In the genomic region with DNA sequence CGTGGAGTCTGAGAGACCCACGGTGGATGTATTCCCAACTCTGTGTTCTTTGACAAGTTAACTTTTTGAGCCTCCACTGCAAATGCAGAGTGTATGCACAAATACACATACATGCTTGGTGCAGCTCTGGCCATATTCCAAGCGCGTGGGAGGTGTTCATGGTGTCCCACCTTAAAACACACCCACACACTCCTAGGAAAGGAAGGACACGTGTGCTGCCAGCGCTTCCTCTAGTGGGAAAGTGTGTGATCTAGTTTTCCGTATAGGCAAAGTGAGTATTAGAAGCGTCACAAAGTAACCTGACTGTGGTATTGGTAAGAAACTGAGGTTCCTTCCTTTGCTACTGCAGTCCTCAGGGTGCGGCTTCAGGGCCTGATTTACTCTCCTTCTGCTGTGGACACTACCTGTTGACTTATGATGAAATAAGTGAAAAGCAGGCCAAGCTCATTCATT, we compare ENCODE assay signal across 17 cellular contexts. TPM values are rescaled to one million over a fixed set of nuclear protein-coding genes. Genes with fewer than 3 reads are reported as not detected.
DNase-seq lines count a peak whose midpoint lies in the region; ATAC-seq, FAIRE-seq and TF ChIP-seq lines count a peak whose summit lies in the region.
"Had no signal": no experiment of that assay in that cellular context is flagged by ENCODE, and none has a peak within 500 bp of the region (broad histone marks: within the 10 kb centered on the region; RNA-seq: fewer than 3 reads in every experiment).

No MANE protein-coding gene starts in this region.

- intact Hi-C loops in spleen (cut with DNase I; ENCODE audit: low total_unique reads): no loop called here
- intact Hi-C loops in sigmoid colon (cut with DNase I): no loop called here

- no peak overlapping the region for H3K4me3 ChIP-seq in bronchial epithelial cell (ENCODE audit: low read depth, low read length)
- no peak overlapping the region for H3K4me3 ChIP-seq in spleen
- H3K4me3 ChIP-seq in sigmoid colon: no peak overlapping the region
- H3K4me3 ChIP-seq: body of pancreas, esophagus squamous epithelium, heart left ventricle had no signal

- DNase-seq in activated CD4-positive, alpha-beta T cell treated with anti-CD3 and anti-CD28 coated beads, Interleukin-2, amount 10 ng/mL, durations not matched to agents 7 days and 5 days: no peak
- no peak for DNase-seq in activated CD4-positive, alpha-beta T cell treated with anti-CD3 and anti-CD28 coated beads for 1 hour
- DNase-seq in T-cell: peak in 2 of 34 experiments; percentile 12 to 25
- DNase-seq in bronchial epithelial cell (ENCODE audit: low read depth): no peak
- DNase-seq in spleen: no peak
- DNase-seq in sigmoid colon: no peak
- DNase-seq in RPMI8226: no peak
- DNase-seq in foreskin keratinocyte: no peak
- DNase-seq: body of pancreas, esophagus squamous epithelium, H7, heart left ventricle, NCI-H1930, WERI-Rb-1 had no signal

- POLR2A ChIA-PET in activated CD4-positive, alpha-beta T cell treated with anti-CD3 and anti-CD28 coated beads, Interleukin-2, amount 10 ng/mL, durations not matched to agents 7 days and 5 days (lab: Charles Lee): no interaction called here
- POLR2A ChIA-PET in T-cell (lab: Charles Lee): no interaction called here

- H3K9me3 ChIP-seq in spleen (no peaks in the 10 kb centered on the region), sigmoid colon (no peaks in the 10 kb centered on the region)
- H3K9me3 ChIP-seq: body of pancreas, esophagus squamous epithelium, heart left ventricle, neutrophil had no signal

- no peak for TF ChIP-seq EP300 in sigmoid colon (IDR thresholded peaks at IDR 0.05)

- no peak for TF ChIP-seq CTCF in bronchial epithelial cell (IDR thresholded peaks at IDR 0.05; ENCODE audit: insufficient read depth, low read length, severe bottlenecking)
- no peak for TF ChIP-seq CTCF in spleen (IDR thresholded peaks at IDR 0.05 in 8 of 11, conservative IDR thresholded peaks at IDR 0.05 in 3 of 11)
- TF ChIP-seq CTCF in sigmoid colon (IDR thresholded peaks at IDR 0.05): no peak
- TF ChIP-seq CTCF in foreskin keratinocyte (conservative IDR thresholded peaks at IDR 0.05): no peak

- peaks cover 23% of the 10 kb centered on the region for H3K9me3 Mint-ChIP-seq in activated CD4-positive, alpha-beta T cell treated with anti-CD3 and anti-CD28 coated beads, Interleukin-2, amount 10 ng/mL, durations not matched to agents 7 days and 5 days
- peaks cover 4 to 15% (median 12%) of the 10 kb centered on the region in 3 donors for H3K9me3 Mint-ChIP-seq in T-cell

- FAIRE-seq in bronchial epithelial cell (lab: Jason Lieb, UNC): peak; percentile 43
- FAIRE-seq: islet of Langerhans had no signal

- H3K27me3 ChIP-seq in bronchial epithelial cell (ENCODE audit: control insufficient read depth, insufficient read depth, low read length): no peaks in the 10 kb centered on the region
- H3K27me3 ChIP-seq in spleen (replicated peaks in 1 of 7): no peaks in the 10 kb centered on the region
- H3K27me3 ChIP-seq in sigmoid colon: no peaks in the 10 kb centered on the region
- no peaks in the 10 kb centered on the region for H3K27me3 ChIP-seq in foreskin keratinocyte
- H3K27me3 ChIP-seq: body of pancreas, esophagus squamous epithelium, heart left ventricle, neutrophil had no signal

- no peak overlapping the region for H3K4me3 Mint-ChIP-seq in activated CD4-positive, alpha-beta T cell treated with anti-CD3 and anti-CD28 coated beads, Interleukin-2, amount 10 ng/mL, durations not matched to agents 7 days and 5 days
- H3K4me3 Mint-ChIP-seq in T-cell: peak overlapping the region in 2 of 3 donors; percentile 58 to 77
- H3K4me3 Mint-ChIP-seq: CD14-positive monocyte had no signal

- TF ChIP-seq POLR2A in spleen (IDR thresholded peaks at IDR 0.05): no peak
- TF ChIP-seq POLR2A in sigmoid colon (IDR thresholded peaks at IDR 0.05): no peak

- H3K27ac ChIP-seq in spleen (peak overlapping the region in 6 of 8 donors; percentile 9 to 79 (median 48)), sigmoid colon (no peak overlapping the region), foreskin keratinocyte (no peak overlapping the region)
- H3K27ac ChIP-seq: body of pancreas, neutrophil, WERI-Rb-1 had no signal

- peak overlapping the region; percentile 86 for H3K27ac Mint-ChIP-seq in activated CD4-positive, alpha-beta T cell treated with anti-CD3 and anti-CD28 coated beads, Interleukin-2, amount 10 ng/mL, durations not matched to agents 7 days and 5 days
- H3K27ac Mint-ChIP-seq in T-cell: peak overlapping the region; percentile 94 to 95

- peaks cover 76% of the 10 kb centered on the region for H3K4me1 Mint-ChIP-seq in activated CD4-positive, alpha-beta T cell treated with anti-CD3 and anti-CD28 coated beads, Interleukin-2, amount 10 ng/mL, durations not matched to agents 7 days and 5 days
- peaks cover 70 to 81% (median 77%) of the 10 kb centered on the region in 3 donors for H3K4me1 Mint-ChIP-seq in T-cell

- H3K27me3 Mint-ChIP-seq in activated CD4-positive, alpha-beta T cell treated with anti-CD3 and anti-CD28 coated beads, Interleukin-2, amount 10 ng/mL, durations not matched to agents 7 days and 5 days: no peaks in the 10 kb centered on the region
- H3K27me3 Mint-ChIP-seq in T-cell: no peaks in the 10 kb centered on the region

- H3K4me1 ChIP-seq in spleen: peaks cover 0 to 59% (median 24%) of the 10 kb centered on the region in 6 donors
- peaks cover 0 to 6% (median 0%) of the 10 kb centered on the region in 4 donors for H3K4me1 ChIP-seq in sigmoid colon
- H3K4me1 ChIP-seq in foreskin keratinocyte: no peaks in the 10 kb centered on the region
- H3K4me1 ChIP-seq: body of pancreas had no signal

- WGBS in spleen, 5 donors: 81 to 91% (median 87%) methylated on average over 9 of the region's 9 CpGs
- 86 to 93% methylated on average over 9 of the region's 9 CpGs for WGBS in sigmoid colon, 2 donors

- peaks cover 3% of the 10 kb centered on the region for H3K36me3 ChIP-seq in bronchial epithelial cell (ENCODE audit: control insufficient read depth, insufficient read depth, low read length)
- peaks cover 0 to 98% (median 24%) of the 10 kb centered on the region in 6 donors for H3K36me3 ChIP-seq in spleen
- peaks cover 0 to 55% (median 8%) of the 10 kb centered on the region in 4 donors for H3K36me3 ChIP-seq in sigmoid colon

- H3K36me3 Mint-ChIP-seq in activated CD4-positive, alpha-beta T cell treated with anti-CD3 and anti-CD28 coated beads, Interleukin-2, amount 10 ng/mL, durations not matched to agents 7 days and 5 days (ENCODE audit: low read depth): peaks cover 40% of the 10 kb centered on the region
- H3K36me3 Mint-ChIP-seq in T-cell: peaks cover 20% of the 10 kb centered on the region
- H3K36me3 Mint-ChIP-seq: CD14-positive monocyte had no signal

- CTCF ChIA-PET in activated CD4-positive, alpha-beta T cell treated with anti-CD3 and anti-CD28 coated beads, Interleukin-2, amount 10 ng/mL, durations not matched to agents 7 days and 5 days (lab: Charles Lee): interaction anchor here (1.4 kb wide), 1 partner anchor 37 kb away, joined by 3 read pairs; no protein-coding TSS in a partner anchor
- CTCF ChIA-PET in T-cell (lab: Charles Lee): interaction anchor here in 1 of 2 donors (0.7 kb wide), 1 partner anchor 16 kb away, joined by 5 read pairs; no protein-coding TSS in a partner anchor

- ATAC-seq in T-cell (replicated peaks in 1 of 4) (no peak), foreskin keratinocyte (no peak)
- ATAC-seq: body of pancreas, heart left ventricle had no signal

RNA-seq across cellular contexts. Expression of gene MPC1, which starts 36.0 kb away (rescaled TPM):
- total RNA-seq in activated CD4-positive, alpha-beta T cell treated with anti-CD3 and anti-CD28 coated beads, Interleukin-2, amount 10 ng/mL, durations not matched to agents 7 days and 5 days: 10 to 100 TPM; 27.1 to 28.3 TPM
- total RNA-seq in T-cell: 10 to 100 TPM; 23.8 to 31.2 (median 27.5) TPM
- total RNA-seq in bronchial epithelial cell: 32.3 and 40.5 TPM in 2 replicates
- 10 to 100 TPM; 29.1 to 56.8 (median 34.5) TPM for total RNA-seq in spleen
- 10 to 100 TPM; 49.5 to 58.6 (median 52.4) TPM for polyA plus RNA-seq in spleen
- total RNA-seq in sigmoid colon: 10 to 100 TPM; 52.9 to 82.0 (median 78.3) TPM
- 100 to 1,000 TPM; 116 to 310 (median 161) TPM for polyA plus RNA-seq in sigmoid colon
- total RNA-seq in foreskin keratinocyte: 22.8 and 28.9 TPM in 2 replicates
- 30.1 and 40.3 TPM in 2 replicates for polyA plus RNA-seq in foreskin keratinocyte

Comparison
In these comparisons a context has a peak if more than half of its experiments do, and no peak if none do; other contexts are left out.
1. H3K27ac ChIP-seq: peak in spleen (6 of 8); none in sigmoid colon (0 of 4) and foreskin keratinocyte (single experiment).